ENCODE assay signal across 1 cellular context in genomic region chr9:78210841-78211301, GRCh38.
TF ChIP-seq lines count a peak whose summit lies in the region.

No MANE protein-coding gene starts in this region.

TF ChIP-seq in GM12878, 131 proteins besides CTCF, POLR2A, EP300 and RAD21 (continued from another document and continues in another):
- TF ChIP-seq ZBTB4 (CRISPR knock-in tag; IDR thresholded peaks at IDR 0.05) (no peak), IRF5 (IDR thresholded peaks at IDR 0.05; ENCODE audit: borderline replicate concordance) (no peak), PML (IDR thresholded peaks at IDR 0.05; ENCODE audit: low read length) (0 out of 2 replicates have a peak, but pooled peaks have one; percentile 45), CBFB (IDR thresholded peaks at IDR 0.05; ENCODE audit: low read depth) (peak; percentile 85), SREBF1 (IDR thresholded peaks at IDR 0.05; ENCODE audit: low read length) (no peak), CEBPB (IDR thresholded peaks at IDR 0.05; ENCODE audit: borderline replicate concordance in 1 of 2, low read depth in 2 of 2, low read length in 2 of 2) (no peak), SUZ12 (IDR thresholded peaks at IDR 0.05; ENCODE audit: unreplicated experiment) (no peak), ATF7 (IDR thresholded peaks at IDR 0.05; ENCODE audit: low read depth) (peak; percentile 88), FOXM1 (IDR thresholded peaks at IDR 0.05; ENCODE audit: low read depth, low read length) (peak; percentile 70; the same call in 1 of the 2 replicates), MTA2 (IDR thresholded peaks at IDR 0.05; ENCODE audit: low read depth) (peak; percentile 75), ZNF24 (IDR thresholded peaks at IDR 0.05) (no peak), HCFC1 (IDR thresholded peaks at IDR 0.05; ENCODE audit: low read length) (no peak), IKZF2 (IDR thresholded peaks at IDR 0.05) (peak; percentile 81 to 87), ASH2L (IDR thresholded peaks at IDR 0.05; ENCODE audit: borderline replicate concordance, low read depth) (no peak), MYB (IDR thresholded peaks at IDR 0.05; ENCODE audit: borderline replicate concordance, low read depth, low read length) (no peak), CHD2 (IDR thresholded peaks at IDR 0.05; ENCODE audit: borderline replicate concordance, low read depth, low read length) (peak; percentile 37; the same call in 1 of the 2 replicates), KDM1A (IDR thresholded peaks at IDR 0.05; ENCODE audit: borderline replicate concordance) (no peak), IRF3 (IDR thresholded peaks at IDR 0.05) (no peak), NFIC (IDR thresholded peaks at IDR 0.05; ENCODE audit: low read depth, low read length) (peak; percentile 84), CREB1 (IDR thresholded peaks at IDR 0.05; ENCODE audit: low read depth) (peak; percentile 51), NBN (IDR thresholded peaks at IDR 0.05) (peak; percentile 76), ZNF274 (IDR thresholded peaks at IDR 0.05; ENCODE audit: insufficient read depth, insufficient read length) (no peak), POU2F2 (IDR thresholded peaks at IDR 0.05; ENCODE audit: borderline replicate concordance, low read depth, low read length) (peak; percentile 59; the same call in 1 of the 3 replicates), SREBF2 (IDR thresholded peaks at IDR 0.05; ENCODE audit: low read length) (no peak), PBX3 (IDR thresholded peaks at IDR 0.05; ENCODE audit: insufficient replicate concordance, low read depth, low read length) (peak; percentile 83), IRF4 (IDR thresholded peaks at IDR 0.05; ENCODE audit: low read depth, low read length) (0 out of 2 replicates have a peak, but pooled peaks have one; percentile 41), GABPA (IDR thresholded peaks at IDR 0.05; ENCODE audit: low read depth) (no peak), TAF1 (IDR thresholded peaks at IDR 0.05; ENCODE audit: borderline replicate concordance, low read depth, low read length) (no peak), RFX5 (IDR thresholded peaks at IDR 0.05; ENCODE audit: low read depth, low read length) (no peak), ATF2 (IDR thresholded peaks at IDR 0.05; ENCODE audit: low read length) (peak; percentile 81), RCOR1 (conservative IDR thresholded peaks at IDR 0.05; ENCODE audit: low read depth, low read length) (no peak), CBX5 (IDR thresholded peaks at IDR 0.05; ENCODE audit: low read depth) (peak; percentile 94), SMARCA5 (IDR thresholded peaks at IDR 0.05) (no peak), ATF3 (IDR thresholded peaks at IDR 0.05; ENCODE audit: borderline replicate concordance, extremely low read depth, low read depth, low read length) (no peak), CHD1 (IDR thresholded peaks at IDR 0.05; ENCODE audit: low read depth, low read length) (no peak), BCL11A (IDR thresholded peaks at IDR 0.05; ENCODE audit: low read depth, low read length) (0 out of 2 replicates have a peak, but pooled peaks have one; percentile 6), DPF2 (IDR thresholded peaks at IDR 0.05) (peak; percentile 82), MLLT1 (IDR thresholded peaks at IDR 0.05) (peak; percentile 70), ZSCAN29 (IDR thresholded peaks at IDR 0.05) (no peak), ZNF217 (IDR thresholded peaks at IDR 0.05) (peak; percentile 86), ETV6 (conservative IDR thresholded peaks at IDR 0.05 in 1 of 2, IDR thresholded peaks at IDR 0.05 in 1 of 2; ENCODE audit: borderline replicate concordance in 1 of 2, low read depth in 1 of 2) (peak in 1 of 2 experiments; percentile 82; a peak in 2 of 4 replicates), CUX1 (IDR thresholded peaks at IDR 0.05; ENCODE audit: insufficient replicate concordance, low read depth, low read length) (no peak), JUNB (IDR thresholded peaks at IDR 0.05) (no peak), BHLHE40 (IDR thresholded peaks at IDR 0.05; ENCODE audit: borderline replicate concordance in 1 of 2, low read depth in 2 of 2, low read length in 1 of 2) (peak in 1 of 2 experiments; percentile 60; a peak in 1 of 4 replicates), MEF2A (IDR thresholded peaks at IDR 0.05; ENCODE audit: insufficient read depth, low read depth, low read length) (no peak), SIX5 (IDR thresholded peaks at IDR 0.05; ENCODE audit: low read depth, low read length, severe bottlenecking) (no peak), RUNX3 (IDR thresholded peaks at IDR 0.05; ENCODE audit: low read length) (peak; percentile 99), MXI1 (IDR thresholded peaks at IDR 0.05; ENCODE audit: low read depth, low read length) (no peak), POLR2AphosphoS2 (IDR thresholded peaks at IDR 0.05; ENCODE audit: low read depth, low read length) (no peak), NRF1 (conservative IDR thresholded peaks at IDR 0.05; ENCODE audit: low read depth, low read length) (no peak), YY1 (IDR thresholded peaks at IDR 0.05; ENCODE audit: low read depth, low read length) (peak; percentile 87), TBL1XR1 (IDR thresholded peaks at IDR 0.05; ENCODE audit: low read depth, low read length) (peak; percentile 58; the same call in 1 of the 2 replicates), RELB (IDR thresholded peaks at IDR 0.05; ENCODE audit: low read depth) (peak; percentile 53; the same call in 1 of the 2 replicates), POLR2AphosphoS5 (IDR thresholded peaks at IDR 0.05; ENCODE audit: low read length) (no peak)
